Comparison of ENCODE assay signal across 27 cellular contexts in the genomic region with DNA sequence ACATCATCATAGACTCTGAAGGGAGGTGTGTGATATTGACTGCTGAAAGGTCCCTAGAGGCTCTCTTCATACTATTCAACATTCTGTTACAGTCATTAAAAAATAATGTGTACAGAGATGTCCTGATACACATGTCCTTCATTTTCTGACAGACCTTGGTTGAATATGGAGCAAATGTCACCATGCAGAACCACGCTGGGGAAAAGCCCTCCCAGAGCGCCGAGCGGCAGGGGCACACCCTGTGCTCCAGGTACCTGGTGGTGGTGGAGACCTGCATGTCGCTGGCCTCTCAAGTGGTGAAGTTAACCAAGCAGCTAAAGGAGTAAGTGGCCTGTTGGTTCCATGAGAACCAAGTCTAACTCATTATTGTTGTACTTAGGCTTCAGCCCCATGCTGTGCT.
"Had no signal": no experiment of that assay in that cellular context is flagged by ENCODE, and none has a peak within 500 bp of the region (broad histone marks: within the 10 kb centered on the region; RNA-seq: fewer than 3 reads in every experiment).

No MANE protein-coding gene starts in this region.

- H3K27me3 ChIP-seq: stomach, suprapubic skin, testis, thyroid gland, tibial artery, tibial nerve, transverse colon, upper lobe of left lung, upper lobe of right lung, uterus, vagina had no signal

- H3K4me1 Mint-ChIP-seq: stimulated activated effector memory CD8-positive, alpha-beta T cell treated with anti-CD3 and anti-CD28 coated beads, Interleukin-12 subunit alpha, Interleukin-12 subunit beta, amount 100 ng/mL, for 72 hours; stimulated activated naive CD8-positive, alpha-beta T cell treated with anti-CD3 and anti-CD28 coated beads, Interleukin-15, amount 100 ng/mL, for 72 hours had no signal

- DNase-seq: stimulated activated CD4-positive, alpha-beta T cell treated with anti-CD3 and anti-CD28 coated beads, Interleukin-2, amount 100 ng/mL, for 48 hours; stimulated activated CD4-positive, alpha-beta T cell treated with anti-CD3 and anti-CD28 coated beads, Interleukin-4, amount 100 ng/mL, for 1 hour; stimulated activated CD4-positive, alpha-beta T cell treated with anti-CD3 and anti-CD28 coated beads, Interleukin-4, amount 100 ng/mL, for 24 hours; stimulated activated CD4-positive, alpha-beta T cell treated with anti-CD3 and anti-CD28 coated beads, Interleukin-4, amount 100 ng/mL, for 4 hours; stimulated activated CD8-positive, alpha-beta memory T cell treated with anti-CD3 and anti-CD28 coated beads, Interleukin-4, amount 100 ng/mL, for 48 hours; stimulated activated naive B cell treated with anti-CD40 and anti-IgM and Interleukin-4, amounts not matched to agents 10 μg/mL and 1 μg/mL and 100 μg/mL, for 72 hours; stimulated activated naive CD4-positive, alpha-beta T cell; stimulated activated naive CD4-positive, alpha-beta T cell treated with Interleukin-2 at 50 U/mL for 16 hours; stimulated activated naive CD8-positive, alpha-beta T cell treated with anti-CD3 and anti-CD28 coated beads, Interleukin-15, amount 100 ng/mL, for 72 hours; stimulated activated naive CD8-positive, alpha-beta T cell treated with anti-CD3 and anti-CD28 coated beads, Interleukin-15, Interleukin-2, amounts not matched to agents 100 U/mL and 50 U/mL, for 24 hours; stomach; substantia nigra; testis; thyroid gland; tibial artery; transverse colon; trophoblast cell; upper lobe of right lung; uterus had no signal

- H3K27ac Mint-ChIP-seq: stimulated activated effector memory CD8-positive, alpha-beta T cell treated with anti-CD3 and anti-CD28 coated beads, Interleukin-12 subunit alpha, Interleukin-12 subunit beta, amount 100 ng/mL, for 72 hours; stimulated activated naive CD8-positive, alpha-beta T cell treated with anti-CD3 and anti-CD28 coated beads, Interleukin-15, amount 100 ng/mL, for 72 hours; stimulated activated naive CD8-positive, alpha-beta T cell treated with anti-CD3 and anti-CD28 coated beads, Interleukin-15, Interleukin-2, amounts not matched to agents 100 ng/mL and 50 ng/mL, for 24 hours; type B pancreatic cell had no signal

- H3K36me3 Mint-ChIP-seq: stimulated activated effector memory CD8-positive, alpha-beta T cell treated with anti-CD3 and anti-CD28 coated beads, Interleukin-12 subunit alpha, Interleukin-12 subunit beta, amount 100 ng/mL, for 72 hours; stimulated activated naive B cell treated with anti-CD40 and anti-IgM and Interleukin-4, amounts not matched to agents 10 μg/mL and 1 μg/mL and 100 μg/mL, for 72 hours had no signal

- ATAC-seq: stimulated activated effector memory CD8-positive, alpha-beta T cell treated with anti-CD3 and anti-CD28 coated beads, Interleukin-12 subunit alpha, Interleukin-12 subunit beta, amount 100 ng/mL, for 72 hours; stimulated activated naive B cell treated with anti-CD40 and anti-IgM and Interleukin-4, amounts not matched to agents 10 μg/mL and 1 μg/mL and 100 μg/mL, for 72 hours; stimulated activated naive CD8-positive, alpha-beta T cell treated with anti-CD3 and anti-CD28 coated beads, Interleukin-15, Interleukin-2, amounts not matched to agents 100 U/mL and 50 U/mL, for 24 hours; upper lobe of right lung had no signal

- H3K4me3 Mint-ChIP-seq: stimulated activated effector memory CD8-positive, alpha-beta T cell treated with anti-CD3 and anti-CD28 coated beads, Interleukin-12 subunit alpha, Interleukin-12 subunit beta, amount 100 ng/mL, for 72 hours; stimulated activated naive B cell treated with anti-CD40 and anti-IgM and Interleukin-4, amounts not matched to agents 10 μg/mL and 1 μg/mL and 100 μg/mL, for 72 hours; stimulated activated naive CD8-positive, alpha-beta T cell treated with anti-CD3 and anti-CD28 coated beads, Interleukin-15, amount 100 ng/mL, for 72 hours; stimulated activated naive CD8-positive, alpha-beta T cell treated with anti-CD3 and anti-CD28 coated beads, Interleukin-15, Interleukin-2, amounts not matched to agents 100 ng/mL and 50 ng/mL, for 24 hours; type B pancreatic cell had no signal

- H3K27me3 Mint-ChIP-seq: type B pancreatic cell had no signal

- H3K9me3 ChIP-seq: stomach, suprapubic skin, testis, thoracic aorta, thyroid gland, tibial artery, tibial nerve, transverse colon, upper lobe of left lung, upper lobe of right lung, uterus, vagina had no signal

- H3K4me3 ChIP-seq: stomach, suprapubic skin, testis, thoracic aorta, thyroid gland, tibial artery, tibial nerve, transverse colon, upper lobe of left lung, upper lobe of right lung, uterus, vagina had no signal

- H3K27ac ChIP-seq: stomach, suprapubic skin, testis, thoracic aorta, thyroid gland, tibial artery, tibial nerve, transverse colon, upper lobe of left lung, upper lobe of right lung, uterus, vagina had no signal

- H3K4me1 ChIP-seq: stomach, suprapubic skin, testis, tibial nerve, upper lobe of left lung, upper lobe of right lung, uterus, vagina had no signal

- H3K9me3 Mint-ChIP-seq: stimulated activated naive B cell treated with anti-CD40 and anti-IgM and Interleukin-4, amounts not matched to agents 10 μg/mL and 1 μg/mL and 100 μg/mL, for 72 hours; stimulated activated naive CD8-positive, alpha-beta T cell treated with anti-CD3 and anti-CD28 coated beads, Interleukin-15, amount 100 ng/mL, for 72 hours; stimulated activated naive CD8-positive, alpha-beta T cell treated with anti-CD3 and anti-CD28 coated beads, Interleukin-15, Interleukin-2, amounts not matched to agents 100 ng/mL and 50 ng/mL, for 24 hours; type B pancreatic cell had no signal

- H3K36me3 ChIP-seq: suprapubic skin, thoracic aorta, thyroid gland, tibial nerve, upper lobe of left lung, upper lobe of right lung, uterus had no signal
